Comparison of ENCODE assay signal across 17 cellular contexts in the genomic region with DNA sequence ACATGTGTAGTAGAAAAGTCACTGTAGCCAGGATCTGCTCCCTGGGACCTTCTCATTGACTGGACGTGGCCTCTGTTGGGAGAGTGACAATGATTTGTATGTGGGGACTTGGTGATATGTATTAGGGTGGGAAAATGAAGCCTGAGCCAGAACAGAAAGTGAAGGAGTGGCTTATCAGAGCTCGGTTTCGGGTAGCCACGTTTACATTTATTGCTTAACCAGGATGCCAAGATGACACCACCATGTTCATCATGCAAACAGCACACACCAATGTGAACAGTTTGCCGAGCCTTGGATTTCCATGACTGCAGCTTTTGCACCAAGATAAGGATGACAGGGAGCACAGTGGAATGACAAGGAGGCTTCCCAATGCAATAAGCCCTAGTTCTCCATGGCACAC.
DNase-seq lines count a peak whose midpoint lies in the region; ATAC-seq, FAIRE-seq and TF ChIP-seq lines count a peak whose summit lies in the region.
"Had no signal": no experiment of that assay in that cellular context is flagged by ENCODE, and none has a peak within 500 bp of the region (broad histone marks: within the 10 kb centered on the region; RNA-seq: fewer than 3 reads in every experiment).

No MANE protein-coding gene starts in this region.

- ATAC-seq in IMR-90 (ENCODE audit: low read depth) (no peak), left colon (no peak)
- no peak for ATAC-seq in naive thymus-derived CD8-positive, alpha-beta T cell

- H3K36me3 ChIP-seq in BLaER1 treated with 17β-estradiol and CSF1 and Interleukin-3, amounts not matched to agents 10 nM and 100 nM, result peaks cover 0 to 19% (median 0%) of the 10 kb centered on the region in 11 experiments; a peak in 6 of 22 replicates
- no peaks in the 10 kb centered on the region for H3K36me3 ChIP-seq in IMR-90 (ENCODE audit: control insufficient read depth, insufficient read depth, low read length)

- 0 out of 22 replicates have a peak, but pooled peaks cover 0 to 3% (median 0%) of the 10 kb centered on the region in 11 experiments for H3K9me3 ChIP-seq in BLaER1 treated with 17β-estradiol and CSF1 and Interleukin-3, amounts not matched to agents 10 nM and 100 nM (replicated peaks in 1 of 11)
- no peaks in the 10 kb centered on the region for H3K9me3 ChIP-seq in IMR-90 (ENCODE audit: control insufficient read depth, insufficient read depth, low read length)

- in situ Hi-C loops in IMR-90 (cut with MboI; ENCODE audit: low sequenced_read_pairs), result no loop called here

- H3K4me3 Mint-ChIP-seq in naive thymus-derived CD8-positive, alpha-beta T cell, result no peak overlapping the region
- H3K4me3 Mint-ChIP-seq: B cell; CD4-positive, CD25-positive, alpha-beta regulatory T cell; CD8-positive, alpha-beta memory T cell; H9 had no signal

- no peak overlapping the region for H2AK9ac ChIP-seq in IMR-90 (replicated peaks; ENCODE audit: low read depth, low read length, poor library complexity)

- H3K4me3 ChIP-seq in BLaER1 treated with 17β-estradiol and CSF1 and Interleukin-3, amounts not matched to agents 10 nM and 100 nM, result no peak overlapping the region
- H3K4me3 ChIP-seq in IMR-90 (ENCODE audit: insufficient read depth, low read depth, low read length) (no peak overlapping the region), fibroblast of villous mesenchyme (ENCODE audit: low read depth, low read length) (no peak overlapping the region)

- no peaks in the 10 kb centered on the region; the same call in 1 of the 2 replicates for H3K9me1 ChIP-seq in IMR-90 (ENCODE audit: insufficient read depth, low read length)

- POLR2A ChIA-PET in IMR-90 (lab: Charles Lee; ENCODE audit: unreplicated experiment), result no interaction called here
- POLR2A ChIA-PET in naive thymus-derived CD8-positive, alpha-beta T cell (lab: Charles Lee), result no interaction called here

- BruUV-seq in IMR-90 (replicated peaks; lab: Mats Ljungman, UMichigan), result no TSS peak

- H2AFZ ChIP-seq in IMR-90 (replicated peaks; ENCODE audit: low read length, poor library complexity), result no peak overlapping the region

- no peaks in the 10 kb centered on the region for H4K20me1 ChIP-seq in BLaER1 treated with 17β-estradiol and CSF1 and Interleukin-3, amounts not matched to agents 10 nM and 100 nM
- H4K20me1 ChIP-seq in IMR-90 (ENCODE audit: insufficient read depth, low read length), result no peaks in the 10 kb centered on the region

- TF ChIP-seq POLR2A in IMR-90 (IDR thresholded peaks at IDR 0.05; ENCODE audit: low read depth, low read length), result no peak

- dilution Hi-C loops in IMR-90 (cut with HindIII; ENCODE audit: low sequenced_read_pairs, unreplicated experiment), result no loop called here

- H2BK20ac ChIP-seq in IMR-90 (ENCODE audit: low read depth, low read length), result no peak overlapping the region

- H2AK5ac ChIP-seq in IMR-90 (ENCODE audit: low read depth, low read length), result no peak overlapping the region

- H3K14ac ChIP-seq in IMR-90 (replicated peaks; ENCODE audit: low read depth, low read length), result no peak overlapping the region

- TF ChIP-seq CTCF in IMR-90 (conservative IDR thresholded peaks at IDR 0.05; ENCODE audit: low read depth, low read length), result no peak
- no peak for TF ChIP-seq CTCF in fibroblast of villous mesenchyme (IDR thresholded peaks at IDR 0.05; ENCODE audit: insufficient read depth, low read depth, low read length)

- no peak overlapping the region for H3K18ac ChIP-seq in IMR-90 (ENCODE audit: low read depth, low read length)

- peaks cover 9 to 38% (median 27%) of the 10 kb centered on the region in 10 experiments; a peak in 16 of 20 replicates for H3K4me1 ChIP-seq in BLaER1 treated with 17β-estradiol and CSF1 and Interleukin-3, amounts not matched to agents 10 nM and 100 nM
- peaks cover 2% of the 10 kb centered on the region; the same call in 1 of the 2 replicates for H3K4me1 ChIP-seq in IMR-90 (ENCODE audit: control insufficient read depth, insufficient read depth, low read length)

- H2BK120ac ChIP-seq in IMR-90 (ENCODE audit: low read depth, low read length), result no peak overlapping the region

- no peak overlapping the region for H4K5ac ChIP-seq in IMR-90 (ENCODE audit: low read depth, low read length)

- no CpG with 5 or more reads among the region's 5 CpGs for WGBS in IMR-90 (ENCODE audit: extremely low coverage in 2 of 2, insufficient read length in 1 of 2), 2 experiments

- H3K23ac ChIP-seq in IMR-90 (ENCODE audit: low read depth, low read length), result no peak overlapping the region

- no peak overlapping the region for H4K8ac ChIP-seq in IMR-90 (ENCODE audit: low read depth in 2 of 2, low read length in 2 of 2)

- no peak overlapping the region for H2BK15ac ChIP-seq in IMR-90 (ENCODE audit: low read depth, low read length)

- H3K27me3 ChIP-seq in BLaER1 treated with 17β-estradiol and CSF1 and Interleukin-3, amounts not matched to agents 10 nM and 100 nM, result no peaks in the 10 kb centered on the region
- H3K27me3 ChIP-seq in IMR-90 (ENCODE audit: control insufficient read depth, insufficient read depth, low read length), result peaks cover 10% of the 10 kb centered on the region

- DNase-seq in IMR-90 (peak; percentile 6), OCI-M1 (lab: John Stamatoyannopoulos, UW) (peak; percentile 33), fibroblast of villous mesenchyme (ENCODE audit: low read depth) (peak; percentile 11), left colon (no peak), GM19239 (ENCODE audit: insufficient read length, low spot score) (no peak)
- DNase-seq in naive thymus-derived CD8-positive, alpha-beta T cell, result no peak
- DNase-seq: C1 segment of cervical spinal cord; CD4-positive, CD25-positive, alpha-beta regulatory T cell; CD8-positive, alpha-beta memory T cell; COR-L47; DMS 273 treated with DMSO at 0.1 percent for 48 hours; DMS53; GDM1; H9 had no signal

- no peak overlapping the region for H2BK5ac ChIP-seq in IMR-90 (ENCODE audit: low read depth, low read length, poor library complexity, severe bottlenecking)

- H3K4ac ChIP-seq in IMR-90 (ENCODE audit: low read depth, low read length), result no peak overlapping the region

- no peak overlapping the region for H3K9ac ChIP-seq in BLaER1 treated with 17β-estradiol and CSF1 and Interleukin-3, amounts not matched to agents 10 nM and 100 nM
- H3K9ac ChIP-seq in IMR-90 (ENCODE audit: low read depth, low read length), result no peak overlapping the region

- H3K27ac Mint-ChIP-seq in naive thymus-derived CD8-positive, alpha-beta T cell, result no peak overlapping the region
- H3K27ac Mint-ChIP-seq: B cell; CD4-positive, CD25-positive, alpha-beta regulatory T cell; H9 had no signal

- no peak overlapping the region for H4K91ac ChIP-seq in IMR-90 (ENCODE audit: insufficient read depth, low read depth, low read length)

- H3K27ac ChIP-seq in BLaER1 treated with 17β-estradiol and CSF1 and Interleukin-3, amounts not matched to agents 10 nM and 100 nM, result peak overlapping the region in 5 of 11 experiments; percentile 30 to 52 (median 44); a peak in 7 of 22 replicates
- H3K27ac ChIP-seq in IMR-90 (ENCODE audit: insufficient read depth, low read length), result no peak overlapping the region

- peaks cover 1 to 21% (median 8%) of the 10 kb centered on the region in 5 donors for H3K27me3 Mint-ChIP-seq in naive thymus-derived CD8-positive, alpha-beta T cell

- intact Hi-C loops in IMR-90 (cut with micrococcal nuclease), result no loop called here
- intact Hi-C loops in left colon (cut with DNase I, micrococcal nuclease), result no loop called here

- no peak overlapping the region for H3K56ac ChIP-seq in IMR-90 (ENCODE audit: extremely low read depth, insufficient read depth, low read length)

- H3K36me3 Mint-ChIP-seq in naive thymus-derived CD8-positive, alpha-beta T cell, result no peaks in the 10 kb centered on the region
- H3K36me3 Mint-ChIP-seq: CD4-positive, CD25-positive, alpha-beta regulatory T cell; CD8-positive, alpha-beta memory T cell had no signal

- TF ChIP-seq RAD21 in IMR-90 (IDR thresholded peaks at IDR 0.05; ENCODE audit: low read length), result no peak

- FAIRE-seq in GM19239 (lab: Jason Lieb, UNC), result no peak
- FAIRE-seq: H1 had no signal

- H3K79me1 ChIP-seq in IMR-90 (ENCODE audit: low read depth in 1 of 2, low read length in 2 of 2), result no peaks in the 10 kb centered on the region

- H3K4me2 ChIP-seq in BLaER1 treated with 17β-estradiol and CSF1 and Interleukin-3, amounts not matched to agents 10 nM and 100 nM, result peak overlapping the region in 6 of 11 experiments; percentile 1 to 36 (median 24); a peak in 5 of 22 replicates
- no peak overlapping the region for H3K4me2 ChIP-seq in IMR-90 (ENCODE audit: low read depth, low read length)

- CTCF ChIA-PET in IMR-90 (lab: Yijun Ruan, JAX), result no interaction called here

- H3K4me1 Mint-ChIP-seq in naive thymus-derived CD8-positive, alpha-beta T cell, result peaks cover 4 to 9% (median 6%) of the 10 kb centered on the region in 4 donors
- H3K4me1 Mint-ChIP-seq: B cell; CD8-positive, alpha-beta memory T cell had no signal

- no peaks in the 10 kb centered on the region for H3K9me3 Mint-ChIP-seq in naive thymus-derived CD8-positive, alpha-beta T cell
- H3K9me3 Mint-ChIP-seq: CD4-positive, CD25-positive, alpha-beta regulatory T cell; CD8-positive, alpha-beta memory T cell; H9 had no signal

TF ChIP-seq in IMR-90, 13 proteins besides CTCF, POLR2A, EP300 and RAD21:
- no peak for TF ChIP-seq MAZ (IDR thresholded peaks at IDR 0.05; ENCODE audit: borderline replicate concordance, low read depth, low read length)
TF ChIP-seq in IMR-90: peak in this region for 0.

Comparison
In these comparisons a context has a peak if more than half of its experiments do, and no peak if none do; other contexts are left out.
1. DNase-seq: peak in IMR-90 (single experiment), OCI-M1 (single experiment) and fibroblast of villous mesenchyme (single experiment); none in naive thymus-derived CD8-positive, alpha-beta T cell (0 of 10), left colon (0 of 2) and GM19239 (single experiment).